1 cellular context compared by ENCODE assay signal in the genomic region with DNA sequence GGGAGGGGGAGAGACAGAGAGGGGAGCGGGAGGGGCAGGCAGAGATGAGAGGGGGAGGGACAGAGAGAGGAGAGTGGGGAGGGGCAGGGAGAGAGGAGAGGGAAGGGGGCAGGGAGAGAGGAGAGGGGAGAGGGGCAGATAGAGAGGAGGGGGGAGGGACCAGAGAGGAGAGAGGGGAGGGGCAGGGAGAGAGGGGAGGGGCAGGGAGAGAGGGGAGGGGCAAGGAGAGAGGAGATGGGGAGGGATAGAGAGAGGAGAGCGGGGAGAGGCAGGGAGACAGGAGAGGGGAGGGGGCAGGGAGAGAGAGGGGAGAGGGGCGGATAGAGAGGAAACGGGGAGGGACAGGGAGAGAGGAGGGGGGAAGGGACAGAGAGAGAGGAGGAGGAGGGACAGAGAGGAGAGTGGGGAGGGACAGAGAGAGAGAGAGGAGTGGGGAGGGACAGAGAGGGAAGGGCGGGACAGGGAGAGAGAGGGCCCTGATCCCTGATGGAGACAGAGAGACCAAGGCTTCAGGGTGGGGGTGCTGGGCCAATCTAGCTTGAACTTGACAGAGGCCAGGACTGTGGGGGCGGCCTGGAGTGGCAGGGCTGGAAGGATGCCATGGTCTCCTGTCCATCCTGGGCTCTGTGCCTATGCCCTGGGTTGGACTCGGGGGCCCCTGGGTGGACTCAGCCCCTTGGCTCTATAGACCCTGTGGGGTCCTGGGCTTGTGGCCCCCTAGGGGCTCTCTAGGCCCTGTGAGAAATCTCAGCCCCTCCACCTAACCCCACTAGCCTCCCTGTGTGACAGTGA.
TF ChIP-seq lines count a peak whose summit lies in the region.

No MANE protein-coding gene starts in this region.

TF ChIP-seq in GM23338, 12 proteins besides CTCF, POLR2A, EP300 and RAD21 (continued from another document):
- TF ChIP-seq, protein P1, sequence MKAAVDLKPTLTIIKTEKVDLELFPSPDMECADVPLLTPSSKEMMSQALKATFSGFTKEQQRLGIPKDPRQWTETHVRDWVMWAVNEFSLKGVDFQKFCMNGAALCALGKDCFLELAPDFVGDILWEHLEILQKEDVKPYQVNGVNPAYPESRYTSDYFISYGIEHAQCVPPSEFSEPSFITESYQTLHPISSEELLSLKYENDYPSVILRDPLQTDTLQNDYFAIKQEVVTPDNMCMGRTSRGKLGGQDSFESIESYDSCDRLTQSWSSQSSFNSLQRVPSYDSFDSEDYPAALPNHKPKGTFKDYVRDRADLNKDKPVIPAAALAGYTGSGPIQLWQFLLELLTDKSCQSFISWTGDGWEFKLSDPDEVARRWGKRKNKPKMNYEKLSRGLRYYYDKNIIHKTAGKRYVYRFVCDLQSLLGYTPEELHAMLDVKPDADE (IDR thresholded peaks at IDR 0.05) = no peak
- no peak for TF ChIP-seq EZH2phosphoT487 (IDR thresholded peaks at IDR 0.05; ENCODE audit: unreplicated experiment)
- no peak for TF ChIP-seq JUNB (IDR thresholded peaks at IDR 0.05; ENCODE audit: unreplicated experiment)
- TF ChIP-seq STAT1 (IDR thresholded peaks at IDR 0.05; ENCODE audit: unreplicated experiment) = no peak
